34 cellular contexts compared by ENCODE assay signal in genomic region chr18:32252461-32252860, GRCh38.
"Had no signal": no experiment of that assay in that cellular context is flagged by ENCODE, and none has a peak within 500 bp of the region (broad histone marks: within the 10 kb centered on the region; RNA-seq: fewer than 3 reads in every experiment).

No MANE protein-coding gene starts in this region.

- H3K4me3 Mint-ChIP-seq: activated B cell treated with CpG ODN at 0.5 μM for 24 hours; activated CD4-positive, alpha-beta memory T cell treated with anti-CD3 and anti-CD28 coated beads for 36 hours; activated CD8-positive, alpha-beta memory T cell treated with anti-CD3 and anti-CD28 coated beads, Interleukin-2, amount 10 ng/mL, durations not matched to agents 7 days and 5 days; activated CD8-positive, alpha-beta T cell treated with anti-CD3 and anti-CD28 coated beads, Interleukin-2, amount 10 ng/mL, durations not matched to agents 7 days and 5 days; activated naive CD4-positive, alpha-beta T cell treated with anti-CD3 and anti-CD28 coated beads for 36 hours; activated naive CD4-positive, alpha-beta T cell treated with anti-CD3 and anti-CD28 coated beads, Interleukin-2, amount 50 U/mL, for 24 hours; activated naive CD8-positive, alpha-beta T cell treated with anti-CD3 and anti-CD28 coated beads for 36 hours; activated naive CD8-positive, alpha-beta T cell treated with anti-CD3 and anti-CD28 coated beads, Interleukin-2, amount 50 U/mL, for 24 hours; activated T-helper 1 cell treated with anti-CD3 and anti-CD28 coated beads, Interleukin-12 subunit alpha, Interleukin-12 subunit beta, Interleukin-2, Interleukin-4 antibody, amounts not matched to agents 30 ng/mL and 10 ng/mL and 1 ng/mL, durations not matched to agents 14 hours and 24 hours and 36 hours; effector memory CD8-positive, alpha-beta T cell; T-helper 17 cell; T-helper 2 cell treated with Interferon-gamma antibody and Interleukin-4, amounts not matched to agents 5 μg/mL and 100 μg/mL, for 36 hours had no signal

- H3K36me3 ChIP-seq: adrenal gland, esophagus muscularis mucosa, gastroesophageal sphincter, heart right ventricle had no signal

- H3K9me3 ChIP-seq: adrenal gland, body of pancreas, esophagus muscularis mucosa, gastroesophageal sphincter, heart right ventricle had no signal

- H3K4me3 ChIP-seq: adrenal gland, body of pancreas, esophagus muscularis mucosa, gastroesophageal sphincter, heart right ventricle had no signal

- H3K27ac Mint-ChIP-seq: activated B cell treated with CpG ODN at 0.5 μM for 24 hours; activated CD4-positive, alpha-beta memory T cell treated with anti-CD3 and anti-CD28 coated beads for 36 hours; activated CD8-positive, alpha-beta memory T cell treated with anti-CD3 and anti-CD28 coated beads, Interleukin-2, amount 10 ng/mL, durations not matched to agents 7 days and 5 days; activated CD8-positive, alpha-beta T cell treated with anti-CD3 and anti-CD28 coated beads, Interleukin-2, amount 10 ng/mL, durations not matched to agents 7 days and 5 days; activated naive CD4-positive, alpha-beta T cell treated with anti-CD3 and anti-CD28 coated beads for 36 hours; activated naive CD4-positive, alpha-beta T cell treated with anti-CD3 and anti-CD28 coated beads, Interleukin-2, amount 50 U/mL, for 24 hours; activated naive CD8-positive, alpha-beta T cell treated with anti-CD3 and anti-CD28 coated beads for 36 hours; activated naive CD8-positive, alpha-beta T cell treated with anti-CD3 and anti-CD28 coated beads, Interleukin-2, amount 50 U/mL, for 24 hours; activated T-helper 1 cell treated with anti-CD3 and anti-CD28 coated beads, Interleukin-12 subunit alpha, Interleukin-12 subunit beta, Interleukin-2, Interleukin-4 antibody, amounts not matched to agents 30 ng/mL and 10 ng/mL and 1 ng/mL, durations not matched to agents 14 hours and 24 hours and 36 hours; activated T-helper 2 cell treated with anti-CD3 and anti-CD28 coated beads, Interferon-gamma antibody, Interleukin-2, Interleukin-4, amounts not matched to agents 10 μg/mL and 5 μg/mL and 100 μg/mL, durations not matched to agents 14 hours and 24 hours and 36 hours; effector memory CD8-positive, alpha-beta T cell; T-helper 17 cell; T-helper 2 cell treated with Interferon-gamma antibody and Interleukin-4, amounts not matched to agents 5 μg/mL and 100 μg/mL, for 36 hours had no signal

- ATAC-seq: activated CD4-positive, CD25-positive, alpha-beta regulatory T cell treated with anti-CD3 and anti-CD28 coated beads, Interleukin-2, amount 50 U/mL, for 24 hours; activated CD8-positive, alpha-beta memory T cell treated with anti-CD3 and anti-CD28 coated beads, Interleukin-2, amount 10 ng/mL, durations not matched to agents 7 days and 5 days; activated CD8-positive, alpha-beta T cell treated with anti-CD3 and anti-CD28 coated beads, Interleukin-2, amount 10 ng/mL, durations not matched to agents 7 days and 5 days; activated naive CD8-positive, alpha-beta T cell treated with anti-CD3 and anti-CD28 coated beads, Interleukin-2, amount 50 U/mL, for 24 hours; body of pancreas; effector memory CD8-positive, alpha-beta T cell; foreskin keratinocyte; gastroesophageal sphincter; heart right ventricle; T-helper 17 cell had no signal

- H3K4me1 Mint-ChIP-seq: activated B cell treated with CpG ODN at 0.5 μM for 24 hours; activated CD8-positive, alpha-beta memory T cell treated with anti-CD3 and anti-CD28 coated beads, Interleukin-2, amount 10 ng/mL, durations not matched to agents 7 days and 5 days; activated naive CD4-positive, alpha-beta T cell treated with anti-CD3 and anti-CD28 coated beads, Interleukin-2, amount 50 U/mL, for 24 hours; activated naive CD8-positive, alpha-beta T cell treated with anti-CD3 and anti-CD28 coated beads for 36 hours; activated naive CD8-positive, alpha-beta T cell treated with anti-CD3 and anti-CD28 coated beads, Interleukin-2, amount 50 U/mL, for 24 hours had no signal

- H3K27ac ChIP-seq: adrenal gland, body of pancreas, esophagus muscularis mucosa, foreskin keratinocyte, gastroesophageal sphincter, heart right ventricle had no signal

- H3K36me3 Mint-ChIP-seq: activated CD4-positive, alpha-beta memory T cell treated with anti-CD3 and anti-CD28 coated beads for 36 hours; activated CD8-positive, alpha-beta memory T cell treated with anti-CD3 and anti-CD28 coated beads, Interleukin-2, amount 10 ng/mL, durations not matched to agents 7 days and 5 days; activated naive CD4-positive, alpha-beta T cell treated with anti-CD3 and anti-CD28 coated beads, Interleukin-2, amount 50 U/mL, for 24 hours; activated naive CD8-positive, alpha-beta T cell treated with anti-CD3 and anti-CD28 coated beads for 36 hours had no signal

- H3K4me1 ChIP-seq: adrenal gland, body of pancreas, esophagus muscularis mucosa, foreskin keratinocyte, gastroesophageal sphincter, heart right ventricle had no signal

- H3K9me3 Mint-ChIP-seq: activated B cell treated with CpG ODN at 0.5 μM for 24 hours; activated CD4-positive, alpha-beta memory T cell treated with anti-CD3 and anti-CD28 coated beads for 36 hours; activated naive CD4-positive, alpha-beta T cell treated with anti-CD3 and anti-CD28 coated beads for 36 hours; activated naive CD4-positive, alpha-beta T cell treated with anti-CD3 and anti-CD28 coated beads, Interleukin-2, amount 50 U/mL, for 24 hours; activated naive CD8-positive, alpha-beta T cell treated with anti-CD3 and anti-CD28 coated beads for 36 hours; activated naive CD8-positive, alpha-beta T cell treated with anti-CD3 and anti-CD28 coated beads, Interleukin-2, amount 50 U/mL, for 24 hours; activated T-helper 1 cell treated with anti-CD3 and anti-CD28 coated beads, Interleukin-12 subunit alpha, Interleukin-12 subunit beta, Interleukin-2, Interleukin-4 antibody, amounts not matched to agents 30 ng/mL and 10 ng/mL and 1 ng/mL, durations not matched to agents 14 hours and 24 hours and 36 hours; activated T-helper 2 cell treated with anti-CD3 and anti-CD28 coated beads, Interferon-gamma antibody, Interleukin-2, Interleukin-4, amounts not matched to agents 10 μg/mL and 5 μg/mL and 100 μg/mL, durations not matched to agents 14 hours and 24 hours and 36 hours; effector memory CD8-positive, alpha-beta T cell; T-helper 2 cell treated with Interferon-gamma antibody and Interleukin-4, amounts not matched to agents 5 μg/mL and 100 μg/mL, for 36 hours had no signal

- H3K27me3 ChIP-seq: adrenal gland, body of pancreas, esophagus muscularis mucosa, foreskin keratinocyte, gastroesophageal sphincter, heart right ventricle had no signal

- DNase-seq: activated B cell treated with CpG ODN at 0.5 μM for 24 hours; activated CD4-positive, alpha-beta memory T cell treated with anti-CD3 and anti-CD28 coated beads for 36 hours; activated CD4-positive, alpha-beta T cell treated with anti-CD3 and anti-CD28 coated beads for 48 hours; activated CD8-positive, alpha-beta memory T cell treated with anti-CD3 and anti-CD28 coated beads, Interleukin-2, amount 10 ng/mL, durations not matched to agents 7 days and 5 days; activated CD8-positive, alpha-beta memory T cell treated with anti-CD3 and anti-CD28 coated beads, Interleukin-2, amount 50 U/mL, for 4 hours; activated CD8-positive, alpha-beta T cell treated with anti-CD3 and anti-CD28 coated beads, Interleukin-2, amount 10 ng/mL, durations not matched to agents 7 days and 5 days; activated effector memory CD4-positive, alpha-beta T cell treated with anti-CD3 and anti-CD28 coated beads, Interleukin-2, amount 50 U/mL, for 16 hours; activated naive CD4-positive, alpha-beta T cell treated with anti-CD3 and anti-CD28 coated beads for 36 hours; activated naive CD8-positive, alpha-beta T cell treated with anti-CD3 and anti-CD28 coated beads for 36 hours; activated naive CD8-positive, alpha-beta T cell treated with anti-CD3 and anti-CD28 coated beads, Interleukin-2, amount 50 U/mL, for 24 hours; activated T-cell treated with anti-CD3 and anti-CD28 coated beads, Interleukin-2, amount 50 U/mL, for 1 hour; activated T-cell treated with anti-CD3 and anti-CD28 coated beads, Interleukin-2, amount 50 U/mL, for 48 hours; adrenal gland; amygdala; aorta; body of pancreas; caudate nucleus; cortex of kidney; dermis blood vessel endothelial cell; effector CD4-positive, alpha-beta T cell; effector memory CD8-positive, alpha-beta T cell; erythroblast; foreskin keratinocyte; heart right ventricle; T-helper 1 cell; T-helper 17 cell; T1000 had no signal
